In genomic region chr9:19975499-19975898, GRCh38 we compare ENCODE assay signal across 29 cellular contexts.
A peak's percentile ranks its signal among the peaks of the same experiment; 100 is the strongest.
DNase-seq lines count a peak whose midpoint lies in the region; ATAC-seq, FAIRE-seq and TF ChIP-seq lines count a peak whose summit lies in the region.
"Had no signal": no experiment of that assay in that cellular context is flagged by ENCODE, and none has a peak within 500 bp of the region (broad histone marks: within the 10 kb centered on the region; RNA-seq: fewer than 3 reads in every experiment).

No MANE protein-coding gene starts in this region.

- no peak for FAIRE-seq in bronchial epithelial cell (lab: Jason Lieb, UNC)
- FAIRE-seq: GM12878, HepG2, TTC549 had no signal

- peaks cover 34% of the 10 kb centered on the region for H3K4me1 Mint-ChIP-seq in activated naive CD4-positive, alpha-beta T cell treated with anti-CD3 and anti-CD28 coated beads, Interleukin-2, amount 50 U/mL, for 24 hours
- H3K4me1 Mint-ChIP-seq in stimulated activated effector memory CD8-positive, alpha-beta T cell treated with anti-CD3 and anti-CD28 coated beads, Interleukin-12 subunit alpha, Interleukin-12 subunit beta, amount 100 ng/mL, for 72 hours, result peaks cover 20% of the 10 kb centered on the region
- H3K4me1 Mint-ChIP-seq: brain had no signal

- H3K27me3 Mint-ChIP-seq in activated naive CD4-positive, alpha-beta T cell treated with anti-CD3 and anti-CD28 coated beads, Interleukin-2, amount 50 U/mL, for 24 hours, result no peaks in the 10 kb centered on the region

- TF ChIP-seq CTCF in RWPE2 (IDR thresholded peaks at IDR 0.05; ENCODE audit: poor library complexity, severe bottlenecking), result no peak
- no peak for TF ChIP-seq CTCF in bronchial epithelial cell (IDR thresholded peaks at IDR 0.05; ENCODE audit: insufficient read depth, low read length, severe bottlenecking)

- peak; percentile 64 for ATAC-seq in RWPE2 (ENCODE audit: low read depth)
- peak; percentile 58 for ATAC-seq in stimulated activated effector memory CD8-positive, alpha-beta T cell treated with anti-CD3 and anti-CD28 coated beads, Interleukin-12 subunit alpha, Interleukin-12 subunit beta, amount 100 ng/mL, for 72 hours
- ATAC-seq in GM21390 (IDR thresholded peaks at IDR 0.05; ENCODE audit: unreplicated experiment), result no peak
- ATAC-seq: HepG2, left colon, mucosa of descending colon, psoas muscle, sciatic nerve, upper lobe of right lung had no signal

- H3K36me3 Mint-ChIP-seq in activated naive CD4-positive, alpha-beta T cell treated with anti-CD3 and anti-CD28 coated beads, Interleukin-2, amount 50 U/mL, for 24 hours, result peaks cover 2% of the 10 kb centered on the region
- H3K36me3 Mint-ChIP-seq in stimulated activated effector memory CD8-positive, alpha-beta T cell treated with anti-CD3 and anti-CD28 coated beads, Interleukin-12 subunit alpha, Interleukin-12 subunit beta, amount 100 ng/mL, for 72 hours, result no peaks in the 10 kb centered on the region
- H3K36me3 Mint-ChIP-seq: brain, immature natural killer cell had no signal

- H3K36me3 ChIP-seq in RWPE2 (ENCODE audit: low read depth), result no peaks in the 10 kb centered on the region
- no peaks in the 10 kb centered on the region for H3K36me3 ChIP-seq in bronchial epithelial cell (ENCODE audit: control insufficient read depth, insufficient read depth, low read length)
- H3K36me3 ChIP-seq: BLaER1 treated with 17β-estradiol and CSF1 and Interleukin-3, amounts not matched to agents 10 nM and 100 nM; upper lobe of right lung had no signal

- peaks cover 13% of the 10 kb centered on the region for H3K9me3 Mint-ChIP-seq in activated naive CD4-positive, alpha-beta T cell treated with anti-CD3 and anti-CD28 coated beads, Interleukin-2, amount 50 U/mL, for 24 hours
- H3K9me3 Mint-ChIP-seq in stimulated activated effector memory CD8-positive, alpha-beta T cell treated with anti-CD3 and anti-CD28 coated beads, Interleukin-12 subunit alpha, Interleukin-12 subunit beta, amount 100 ng/mL, for 72 hours, result no peaks in the 10 kb centered on the region
- H3K9me3 Mint-ChIP-seq: brain; H9; natural killer cell treated with Interleukin-12 subunit alpha and Interleukin-12 subunit beta and Interleukin-15 and Interleukin-18, amount 100 ng/mL, for 72 hours had no signal

- H3K27ac ChIP-seq in RWPE2 (ENCODE audit: poor library complexity, severe bottlenecking), result peak overlapping the region; percentile 16
- H3K27ac ChIP-seq: psoas muscle, SK-N-MC, upper lobe of right lung had no signal

- H3K4me1 ChIP-seq in RWPE2 (ENCODE audit: insufficient read depth, poor library complexity, severe bottlenecking), result peaks cover 16% of the 10 kb centered on the region
- H3K4me1 ChIP-seq: psoas muscle, upper lobe of right lung had no signal

- no peak for DNase-seq in activated naive CD4-positive, alpha-beta T cell (lab: John Stamatoyannopoulos, UW)
- DNase-seq in RWPE2 (ENCODE audit: low spot score) (no peak), bronchial epithelial cell (ENCODE audit: low read depth) (peak; percentile 85)
- no peak for DNase-seq in stimulated activated effector memory CD8-positive, alpha-beta T cell treated with anti-CD3 and anti-CD28 coated beads, Interleukin-12 subunit alpha, Interleukin-12 subunit beta, amount 100 ng/mL, for 72 hours (ENCODE audit: low spot score in 2 of 2)
- DNase-seq in stimulated activated CD4-positive, alpha-beta T cell treated with anti-CD3 and anti-CD28 coated beads, Interleukin-15, amount 100 ng/mL, for 24 hours, result no peak
- DNase-seq in stimulated activated naive CD4-positive, alpha-beta T cell (lab: John Stamatoyannopoulos, UW), result no peak
- DNase-seq: activated CD8-positive, alpha-beta memory T cell treated with anti-CD3 and anti-CD28 coated beads for 24 hours; amniotic stem cell; EL; H9; immature natural killer cell; left colon; mucosa of descending colon; MV-4-11; NCI-H1436; NCI-H226; NCI-H526 treated with DMSO at 0.1 percent for 48 hours; psoas muscle; upper lobe of right lung had no signal

- H3K27me3 ChIP-seq in RWPE2 (ENCODE audit: insufficient read depth, poor library complexity, severe bottlenecking), result no peaks in the 10 kb centered on the region
- H3K27me3 ChIP-seq in bronchial epithelial cell (ENCODE audit: control insufficient read depth, insufficient read depth, low read length), result no peaks in the 10 kb centered on the region
- H3K27me3 ChIP-seq: BLaER1 treated with 17β-estradiol and CSF1 and Interleukin-3, amounts not matched to agents 10 nM and 100 nM; upper lobe of right lung had no signal

- no peak overlapping the region for H3K4me3 ChIP-seq in RWPE2 (ENCODE audit: severe bottlenecking)
- H3K4me3 ChIP-seq in bronchial epithelial cell (ENCODE audit: low read depth, low read length), result no peak overlapping the region
- H3K4me3 ChIP-seq: BLaER1 treated with 17β-estradiol and CSF1 and Interleukin-3, amounts not matched to agents 10 nM and 100 nM; GM12878; mucosa of descending colon; psoas muscle; SK-N-MC; upper lobe of right lung had no signal

- no peak overlapping the region for H3K4me3 Mint-ChIP-seq in activated naive CD4-positive, alpha-beta T cell treated with anti-CD3 and anti-CD28 coated beads, Interleukin-2, amount 50 U/mL, for 24 hours
- H3K4me3 Mint-ChIP-seq in stimulated activated effector memory CD8-positive, alpha-beta T cell treated with anti-CD3 and anti-CD28 coated beads, Interleukin-12 subunit alpha, Interleukin-12 subunit beta, amount 100 ng/mL, for 72 hours, result no peak overlapping the region
- H3K4me3 Mint-ChIP-seq: brain, H9, immature natural killer cell had no signal

- no peaks in the 10 kb centered on the region for H3K9me3 ChIP-seq in RWPE2 (ENCODE audit: severe bottlenecking)
- H3K9me3 ChIP-seq: BLaER1 treated with 17β-estradiol and CSF1 and Interleukin-3, amounts not matched to agents 10 nM and 100 nM; mucosa of descending colon; psoas muscle; upper lobe of right lung had no signal

- H3K27ac Mint-ChIP-seq in activated naive CD4-positive, alpha-beta T cell treated with anti-CD3 and anti-CD28 coated beads, Interleukin-2, amount 50 U/mL, for 24 hours, result peak overlapping the region; percentile 83
- H3K27ac Mint-ChIP-seq in stimulated activated effector memory CD8-positive, alpha-beta T cell treated with anti-CD3 and anti-CD28 coated beads, Interleukin-12 subunit alpha, Interleukin-12 subunit beta, amount 100 ng/mL, for 72 hours, result no peak overlapping the region
- H3K27ac Mint-ChIP-seq: brain, immature natural killer cell had no signal
